Comparison of ENCODE assay signal across 27 cellular contexts in the genomic region with DNA sequence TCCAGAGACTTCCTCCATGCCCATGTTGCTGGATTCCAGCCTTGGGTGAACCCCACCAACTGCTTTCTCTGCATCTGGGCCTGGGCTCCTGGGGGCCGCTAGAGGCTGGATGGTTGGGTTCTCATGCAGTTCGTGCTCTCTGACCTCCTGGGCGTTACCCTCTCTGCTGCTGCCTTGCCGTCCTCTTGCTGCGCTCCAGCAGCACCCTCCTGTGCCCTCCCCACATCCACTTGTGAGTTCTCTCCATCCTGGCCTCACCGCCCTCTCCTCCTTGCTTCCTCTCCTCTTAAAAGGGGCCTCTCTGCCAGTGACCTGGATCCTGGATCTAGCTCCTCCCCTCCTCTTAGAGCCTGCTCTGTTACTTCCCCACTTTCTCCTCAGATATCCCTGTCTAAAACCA.
"Had no signal": no experiment of that assay in that cellular context is flagged by ENCODE, and none has a peak within 500 bp of the region (broad histone marks: within the 10 kb centered on the region; RNA-seq: fewer than 3 reads in every experiment).

No MANE protein-coding gene starts in this region.

- ATAC-seq: activated CD4-positive, CD25-positive, alpha-beta regulatory T cell treated with anti-CD3 and anti-CD28 coated beads, Interleukin-2, amount 50 U/mL, for 24 hours; body of pancreas; effector memory CD8-positive, alpha-beta T cell; gastrocnemius medialis; right cardiac atrium had no signal

- H3K27ac Mint-ChIP-seq: activated naive CD8-positive, alpha-beta T cell; effector memory CD8-positive, alpha-beta T cell; nephron; T-helper 1 cell treated with Interleukin-12 subunit alpha and Interleukin-12 subunit beta and Interleukin-4 antibody, amounts not matched to agents 30 μg/mL and 1 μg/mL, for 36 hours; type B pancreatic cell had no signal

- H2AFZ ChIP-seq: parathyroid adenoma had no signal

- H3K4me3 Mint-ChIP-seq: activated naive CD8-positive, alpha-beta T cell; effector memory CD8-positive, alpha-beta T cell; nephron; T-helper 1 cell treated with Interleukin-12 subunit alpha and Interleukin-12 subunit beta and Interleukin-4 antibody, amounts not matched to agents 30 μg/mL and 1 μg/mL, for 36 hours; type B pancreatic cell had no signal

- H3K4me3 ChIP-seq: adrenal gland, body of pancreas, gastrocnemius medialis, testis had no signal

- H3K27me3 ChIP-seq: adrenal gland, body of pancreas, gastrocnemius medialis, testis had no signal

- H3K27me3 Mint-ChIP-seq: activated naive CD8-positive, alpha-beta T cell; effector memory CD8-positive, alpha-beta T cell; type B pancreatic cell had no signal

- H3K36me3 ChIP-seq: adrenal gland, gastrocnemius medialis had no signal

- H3K9me3 Mint-ChIP-seq: effector memory CD8-positive, alpha-beta T cell; nephron; T-helper 1 cell treated with Interleukin-12 subunit alpha and Interleukin-12 subunit beta and Interleukin-4 antibody, amounts not matched to agents 30 μg/mL and 1 μg/mL, for 36 hours; type B pancreatic cell had no signal

- H3K27ac ChIP-seq: adrenal gland, body of pancreas, gastrocnemius medialis, parathyroid adenoma, testis, VCaP had no signal

- DNase-seq: activated CD4-positive, alpha-beta T cell treated with anti-CD3 and anti-CD28 coated beads for 48 hours; activated CD4-positive, alpha-beta T cell treated with anti-CD3 and anti-CD28 coated beads, Interleukin-2, amount 50 U/mL, for 48 hours; activated CD8-positive, alpha-beta memory T cell treated with anti-CD3 and anti-CD28 coated beads for 24 hours; activated effector memory CD4-positive, alpha-beta T cell treated with Interleukin-2 at 50 U/mL for 16 hours; activated naive CD4-positive, alpha-beta T cell treated with Interleukin-2 at 50 U/mL for 16 hours; adrenal gland; body of pancreas; cortex of kidney; effector memory CD8-positive, alpha-beta T cell; erythroblast; gastrocnemius medialis; mammary epithelial cell; nucleus accumbens; right cardiac atrium; stimulated activated CD4-positive, alpha-beta T cell treated with anti-CD3 and anti-CD28 coated beads, Interleukin-15, amount 100 ng/mL, for 24 hours; stimulated activated CD4-positive, alpha-beta T cell treated with anti-CD3 and anti-CD28 coated beads, Interleukin-2, amount 100 ng/mL, for 24 hours; stimulated activated naive CD4-positive, alpha-beta T cell; SW 1271; T-helper 9 cell; testis had no signal

- H3K9me3 ChIP-seq: adrenal gland, body of pancreas, gastrocnemius medialis, testis had no signal
